ENCODE assay signal across 6 cellular contexts in genomic region chr6:60822597-60822996, GRCh38.
DNase-seq lines count a peak whose midpoint lies in the region; ATAC-seq and TF ChIP-seq lines count a peak whose summit lies in the region.
"Not testable (repeated sequence)": the region's sequence is repeated elsewhere in the genome, so short reads cannot be mapped to it uniquely, and the experiment has no call there.

No MANE protein-coding gene starts in this region.

- not testable (repeated sequence) for H4K8ac ChIP-seq in neuronal stem cell (ENCODE audit: low read depth, low read length)

- not testable (repeated sequence) for H3K18ac ChIP-seq in neuronal stem cell (ENCODE audit: low read length)

- not testable (repeated sequence) for H3K79me1 ChIP-seq in neuronal stem cell (ENCODE audit: low read depth, low read length)

- not testable (repeated sequence) for DNase-seq in endodermal cell; left lung; lower lobe of right lung; lung (ENCODE audit: low spot score); neuronal stem cell (ENCODE audit: low spot score); upper lobe of right lung

- H3K14ac ChIP-seq in neuronal stem cell (ENCODE audit: low read length): not testable (repeated sequence)

- H2AK5ac ChIP-seq in neuronal stem cell (ENCODE audit: low read depth, low read length): not testable (repeated sequence)

- not testable (repeated sequence) for H3K9me3 ChIP-seq in endodermal cell (ENCODE audit: control insufficient read depth, low read length); left lung; lower lobe of right lung; lung (ENCODE audit: control insufficient read depth in 2 of 2, insufficient read depth in 1 of 2, low read length in 1 of 2); neuronal stem cell (replicated peaks in 1 of 2; ENCODE audit: control insufficient read depth in 2 of 2, insufficient read depth in 1 of 2, low read depth in 1 of 2, low read length in 2 of 2); upper lobe of right lung

- not testable (repeated sequence) for H3K4me2 ChIP-seq in neuronal stem cell (ENCODE audit: insufficient read depth, low read length, poor library complexity, severe bottlenecking)

- not testable (repeated sequence) for H3K4me1 Mint-ChIP-seq in endodermal cell

- H3K27me3 ChIP-seq in endodermal cell (ENCODE audit: control insufficient read depth, insufficient read depth, low read length, poor library complexity, severe bottlenecking); left lung; lower lobe of right lung (ENCODE audit: low read depth); lung (ENCODE audit: control insufficient read depth, insufficient read depth); neuronal stem cell (ENCODE audit: control insufficient read depth in 3 of 3, insufficient read depth in 3 of 3, low read depth in 1 of 3, low read length in 3 of 3); upper lobe of right lung: not testable (repeated sequence)

- not testable (repeated sequence) for H2BK120ac ChIP-seq in neuronal stem cell (ENCODE audit: low read depth, low read length)

- H3K4me3 ChIP-seq in endodermal cell (ENCODE audit: low read length); left lung; lower lobe of right lung; lung; neuronal stem cell (ENCODE audit: low read length in 2 of 2); upper lobe of right lung: not testable (repeated sequence)

- H2BK15ac ChIP-seq in neuronal stem cell (ENCODE audit: low read length): not testable (repeated sequence)

- ATAC-seq in left lung (peak; percentile 93), lower lobe of right lung (peak; percentile 17 to 40), lung (ENCODE audit: insufficient read depth, low FRiP score) (peak; percentile 34), upper lobe of right lung (peak; percentile 52)

- not testable (repeated sequence) for H2BK5ac ChIP-seq in neuronal stem cell (ENCODE audit: low read length)

- not testable (repeated sequence) for H3K36me3 ChIP-seq in endodermal cell (ENCODE audit: control insufficient read depth, insufficient read depth, low read length); left lung; lower lobe of right lung; lung (ENCODE audit: control insufficient read depth in 2 of 2, insufficient read depth in 2 of 2, low read length in 2 of 2); neuronal stem cell (replicated peaks in 1 of 2; ENCODE audit: control insufficient read depth in 2 of 2, insufficient read depth in 2 of 2, low read length in 2 of 2); upper lobe of right lung

- not testable (repeated sequence) for H3K36me3 Mint-ChIP-seq in endodermal cell (ENCODE audit: low read depth)

- H3K23ac ChIP-seq in neuronal stem cell (ENCODE audit: low read depth, low read length, poor library complexity): not testable (repeated sequence)

- H3K9ac ChIP-seq in endodermal cell (ENCODE audit: extremely low read depth, low read length, poor library complexity, severe bottlenecking); neuronal stem cell (ENCODE audit: low read depth, low read length, poor library complexity): not testable (repeated sequence)

- H4K91ac ChIP-seq in neuronal stem cell (ENCODE audit: low read depth, low read length, poor library complexity): not testable (repeated sequence)

- not testable (repeated sequence) for H3K27me3 Mint-ChIP-seq in endodermal cell (ENCODE audit: insufficient read depth)

- H3K27ac Mint-ChIP-seq in endodermal cell: peak overlapping the region; percentile 55

- not testable (repeated sequence) for H3K9me3 Mint-ChIP-seq in endodermal cell

- intact Hi-C loops in left lung (cut with DNase I); lower lobe of right lung (cut with DNase I); upper lobe of right lung (cut with DNase I): not testable (repeated sequence)

- not testable (repeated sequence) for TF ChIP-seq CTCF in endodermal cell (conservative IDR thresholded peaks at IDR 0.05); left lung (IDR thresholded peaks at IDR 0.05); lower lobe of right lung (IDR thresholded peaks at IDR 0.05); lung (IDR thresholded peaks at IDR 0.05; ENCODE audit: control extremely low read depth, extremely low read depth); upper lobe of right lung (IDR thresholded peaks at IDR 0.05)

- not testable (repeated sequence) for H3K4me3 Mint-ChIP-seq in endodermal cell

- H3K27ac ChIP-seq in endodermal cell (ENCODE audit: low read depth, low read length); left lung; lower lobe of right lung; lung (ENCODE audit: low read depth in 1 of 2, low read length in 1 of 2); neuronal stem cell (replicated peaks; ENCODE audit: low read length); upper lobe of right lung: not testable (repeated sequence)

- H2AFZ ChIP-seq in neuronal stem cell (ENCODE audit: low read length): peak overlapping the region; percentile 24

- not testable (repeated sequence) for H3K4ac ChIP-seq in neuronal stem cell (ENCODE audit: low read length)

- not testable (repeated sequence) for H3K4me1 ChIP-seq in endodermal cell (ENCODE audit: control insufficient read depth, insufficient read depth, low read length); left lung; lower lobe of right lung; lung (ENCODE audit: control insufficient read depth in 2 of 2, insufficient read depth in 2 of 2, low read length in 2 of 2); neuronal stem cell (ENCODE audit: control insufficient read depth in 2 of 2, insufficient read depth in 1 of 2, low read depth in 1 of 2, low read length in 2 of 2); upper lobe of right lung

- H2BK12ac ChIP-seq in neuronal stem cell (ENCODE audit: low read length): not testable (repeated sequence)

Comparison
In these comparisons a context has a peak if more than half of its experiments do, and no peak if none do; other contexts are left out.
1. ATAC-seq: peak in every context shown above with its lines; median percentile 93 in left lung; 52 in upper lobe of right lung; 34 in lung; 28 in lower lobe of right lung.